15 cellular contexts compared by ENCODE assay signal in the genomic region with DNA sequence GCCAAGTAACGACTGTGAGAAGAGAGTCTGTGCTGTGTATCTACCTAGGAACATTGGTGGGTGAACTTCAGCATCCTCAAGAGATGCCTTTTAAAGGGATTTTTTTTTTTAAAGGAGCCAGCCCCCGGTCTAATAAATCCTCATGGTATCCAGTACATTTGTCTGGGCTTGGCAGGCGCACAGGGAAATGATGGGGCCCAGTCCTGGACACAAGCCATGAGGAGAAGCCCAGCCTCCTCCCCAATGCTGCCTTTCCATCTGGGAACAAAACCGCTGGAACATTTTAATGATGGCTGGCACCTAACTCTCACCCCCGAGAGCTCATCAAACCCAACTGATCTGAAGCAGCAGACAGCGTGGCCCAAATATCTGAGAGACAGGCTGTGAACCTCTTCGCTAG.
DNase-seq lines count a peak whose midpoint lies in the region; TF ChIP-seq lines count a peak whose summit lies in the region.
"Had no signal": no experiment of that assay in that cellular context is flagged by ENCODE, and none has a peak within 500 bp of the region (broad histone marks: within the 10 kb centered on the region; RNA-seq: fewer than 3 reads in every experiment).

No MANE protein-coding gene starts in this region.

- peaks cover 17% of the 10 kb centered on the region; the same call in 1 of the 2 replicates for H3K36me3 ChIP-seq in MG63
- H3K36me3 ChIP-seq: colonic mucosa had no signal

- no peak overlapping the region for H3K27ac Mint-ChIP-seq in CD14-positive monocyte

- DNase-seq in MG63, result peak; percentile 42
- peak; percentile 29 for DNase-seq in astrocyte of the spinal cord (ENCODE audit: low read depth, low spot score)
- peak; percentile 26 for DNase-seq in medulla oblongata (ENCODE audit: extremely low spot score)
- peak; percentile 59 for DNase-seq in ureter (ENCODE audit: low spot score)
- DNase-seq in activated CD4-positive, alpha-beta T cell treated with anti-CD3 and anti-CD28 coated beads, Interleukin-2, amount 50 U/mL, for 4 hours, result no peak
- DNase-seq in CD14-positive monocyte (ENCODE audit: low spot score), result no peak
- no peak for DNase-seq in NCI-H2081 treated with DMSO at 0.1 percent for 48 hours (lab: John Stamatoyannopoulos, UW)
- DNase-seq: activated CD4-positive, alpha-beta T cell treated with anti-CD3 and anti-CD28 coated beads, Interleukin-2, amount 10 ng/mL, durations not matched to agents 24 days and 14 days; activated naive CD4-positive, alpha-beta T cell; aorta; colonic mucosa; NCI-H146; NCI-H345; stimulated activated CD4-positive, alpha-beta T cell treated with anti-CD3 and anti-CD28 coated beads, Interleukin-2, amount 100 ng/mL, for 48 hours had no signal

- TF ChIP-seq CTCF in astrocyte of the spinal cord (IDR thresholded peaks at IDR 0.05; ENCODE audit: low read depth, low read length) (no peak), CD14-positive monocyte (IDR thresholded peaks at IDR 0.05) (no peak)

- H3K4me3 Mint-ChIP-seq in CD14-positive monocyte, result no peak overlapping the region
- H3K4me3 Mint-ChIP-seq: activated CD4-positive, alpha-beta T cell treated with anti-CD3 and anti-CD28 coated beads, Interleukin-2, amount 10 ng/mL, durations not matched to agents 24 days and 14 days had no signal

- H3K4me3 ChIP-seq in MG63 (no peak overlapping the region), astrocyte of the spinal cord (ENCODE audit: low read depth, low read length) (no peak overlapping the region)
- H3K4me3 ChIP-seq: colonic mucosa, skin epidermis had no signal

- in situ Hi-C loops in astrocyte of the spinal cord (cut with HindIII; ENCODE audit: low sequenced_read_pairs), result no loop called here

- intact Hi-C loops in CD14-positive monocyte (cut with micrococcal nuclease), result no loop called here

- H3K4me1 Mint-ChIP-seq in CD14-positive monocyte, result no peaks in the 10 kb centered on the region
- H3K4me1 Mint-ChIP-seq: activated CD4-positive, alpha-beta T cell treated with anti-CD3 and anti-CD28 coated beads, Interleukin-2, amount 10 ng/mL, durations not matched to agents 24 days and 14 days had no signal

- no peaks in the 10 kb centered on the region for H3K27me3 ChIP-seq in MG63
- H3K27me3 ChIP-seq: colonic mucosa had no signal

- no peaks in the 10 kb centered on the region for H3K9me3 Mint-ChIP-seq in CD14-positive monocyte
- H3K9me3 Mint-ChIP-seq: activated CD4-positive, alpha-beta T cell treated with anti-CD3 and anti-CD28 coated beads, Interleukin-2, amount 10 ng/mL, durations not matched to agents 24 days and 14 days had no signal

- peaks cover 0 to 4% (median 0%) of the 10 kb centered on the region in 3 donors for H3K27me3 Mint-ChIP-seq in CD14-positive monocyte (ENCODE audit: low read depth in 3 of 3)
- H3K27me3 Mint-ChIP-seq: activated CD4-positive, alpha-beta T cell treated with anti-CD3 and anti-CD28 coated beads, Interleukin-2, amount 10 ng/mL, durations not matched to agents 24 days and 14 days had no signal

- peaks cover 0 to 16% of the 10 kb centered on the region in 2 donors for H3K36me3 Mint-ChIP-seq in CD14-positive monocyte

- no peaks in the 10 kb centered on the region for H3K9me3 ChIP-seq in MG63
- H3K9me3 ChIP-seq: colonic mucosa had no signal

Comparison
In these comparisons a context has a peak if more than half of its experiments do, and no peak if none do; other contexts are left out.
1. DNase-seq: peak in MG63 (single experiment), astrocyte of the spinal cord (single experiment), medulla oblongata (single experiment) and ureter (single experiment); none in activated CD4-positive, alpha-beta T cell treated with anti-CD3 and anti-CD28 coated beads, Interleukin-2, amount 50 U/mL, for 4 hours (0 of 2), CD14-positive monocyte (single experiment) and NCI-H2081 treated with DMSO at 0.1 percent for 48 hours (single experiment).